In the genomic region with DNA sequence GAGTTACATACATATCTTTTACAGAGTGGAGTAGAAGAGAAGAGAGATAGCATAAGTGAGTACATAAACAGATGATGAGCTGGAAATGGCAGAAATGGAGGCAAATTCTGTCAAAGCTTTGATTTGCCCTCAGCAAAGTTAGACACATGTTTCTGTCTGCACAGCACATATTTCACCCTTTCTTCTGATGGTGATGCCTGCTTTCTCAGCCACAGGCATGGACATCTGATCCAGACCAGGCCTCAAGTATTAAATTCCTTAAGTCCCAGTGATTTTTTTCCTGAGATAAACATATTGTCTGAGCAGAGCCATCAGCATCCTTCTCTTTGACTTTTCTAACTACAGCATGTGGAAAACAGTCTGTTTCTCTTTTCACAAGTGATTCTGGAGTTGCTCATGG, we compare ENCODE assay signal across 22 cellular contexts.
"Had no signal": no experiment of that assay in that cellular context is flagged by ENCODE, and none has a peak within 500 bp of the region (broad histone marks: within the 10 kb centered on the region; RNA-seq: fewer than 3 reads in every experiment).

No MANE protein-coding gene starts in this region.

- H3K27ac Mint-ChIP-seq: activated CD4-positive, alpha-beta memory T cell treated with anti-CD3 and anti-CD28 coated beads, Interleukin-2, amount 10 ng/mL, durations not matched to agents 7 days and 5 days; activated naive CD4-positive, alpha-beta T cell treated with anti-CD3 and anti-CD28 coated beads, Interleukin-2, amount 50 U/mL, for 72 hours; activated naive CD8-positive, alpha-beta T cell treated with anti-CD3 and anti-CD28 coated beads, Interleukin-2, amount 50 U/mL, for 24 hours; activated T-helper 1 cell treated with anti-CD3 and anti-CD28 coated beads, Interleukin-12 subunit alpha, Interleukin-12 subunit beta, Interleukin-2, Interleukin-4 antibody, amounts not matched to agents 30 ng/mL and 10 ng/mL and 1 ng/mL, durations not matched to agents 14 hours and 24 hours and 36 hours; T-cell had no signal

- H3K4me3 Mint-ChIP-seq: activated CD4-positive, alpha-beta memory T cell treated with anti-CD3 and anti-CD28 coated beads, Interleukin-2, amount 10 ng/mL, durations not matched to agents 7 days and 5 days; activated naive CD8-positive, alpha-beta T cell treated with anti-CD3 and anti-CD28 coated beads, Interleukin-2, amount 50 U/mL, for 24 hours; activated T-helper 1 cell treated with anti-CD3 and anti-CD28 coated beads, Interleukin-12 subunit alpha, Interleukin-12 subunit beta, Interleukin-2, Interleukin-4 antibody, amounts not matched to agents 30 ng/mL and 10 ng/mL and 1 ng/mL, durations not matched to agents 14 hours and 24 hours and 36 hours; T-cell had no signal

- H3K27me3 Mint-ChIP-seq: activated CD4-positive, alpha-beta memory T cell treated with anti-CD3 and anti-CD28 coated beads, Interleukin-2, amount 10 ng/mL, durations not matched to agents 7 days and 5 days; T-cell had no signal

- H3K36me3 Mint-ChIP-seq: activated naive CD4-positive, alpha-beta T cell treated with anti-CD3 and anti-CD28 coated beads, Interleukin-2, amount 50 U/mL, for 72 hours; T-cell had no signal

- H3K9me3 Mint-ChIP-seq: activated CD4-positive, alpha-beta memory T cell treated with anti-CD3 and anti-CD28 coated beads, Interleukin-2, amount 10 ng/mL, durations not matched to agents 7 days and 5 days; activated naive CD8-positive, alpha-beta T cell treated with anti-CD3 and anti-CD28 coated beads, Interleukin-2, amount 50 U/mL, for 24 hours; activated T-helper 1 cell treated with anti-CD3 and anti-CD28 coated beads, Interleukin-12 subunit alpha, Interleukin-12 subunit beta, Interleukin-2, Interleukin-4 antibody, amounts not matched to agents 30 ng/mL and 10 ng/mL and 1 ng/mL, durations not matched to agents 14 hours and 24 hours and 36 hours; T-cell had no signal

- DNase-seq: activated CD4-positive, alpha-beta memory T cell treated with anti-CD3 and anti-CD28 coated beads, Interleukin-2, amount 10 ng/mL, durations not matched to agents 7 days and 5 days; activated CD4-positive, alpha-beta T cell treated with anti-CD3 and anti-CD28 coated beads, Interleukin-2, amount 50 U/mL, for 1 hour; activated CD4-positive, CD25-positive, alpha-beta regulatory T cell; activated CD8-positive, alpha-beta memory T cell treated with anti-CD3 and anti-CD28 coated beads, Interleukin-2, amount 50 U/mL, for 4 hours; activated effector memory CD4-positive, alpha-beta T cell treated with Interleukin-2 at 50 U/mL for 16 hours; activated naive CD4-positive, alpha-beta T cell; activated naive CD8-positive, alpha-beta T cell treated with anti-CD3 and anti-CD28 coated beads, Interleukin-2, amount 50 U/mL, for 24 hours; caudate nucleus; IMR-90; Kasumi-1; KBM-7; NCI-H1105 treated with DMSO at 0.1 percent for 48 hours; NCI-H1436 treated with DMSO at 0.1 percent for 48 hours; NCI-H187; NCI-H2081; NCI-H446; NCI-H524; PC-3; SHP77 treated with DMSO at 0.1 percent for 48 hours; T-cell had no signal
